In genomic region chr12:1628671-1629337, GRCh38 we compare ENCODE assay signal across 10 cellular contexts. TPM values are rescaled to one million over a fixed set of nuclear protein-coding genes. Genes with fewer than 3 reads are reported as not detected.
DNase-seq lines count a peak whose midpoint lies in the region; ATAC-seq and TF ChIP-seq lines count a peak whose summit lies in the region.
"Had no signal": no experiment of that assay in that cellular context is flagged by ENCODE, and none has a peak within 500 bp of the region (broad histone marks: within the 10 kb centered on the region; RNA-seq: fewer than 3 reads in every experiment).

Gene WNT5B, plus strand, starts transcription at chr12:1629231. Its CDS starts 2,124 bp downstream, at chr12:1631355.

- peaks cover under 1% of the 10 kb centered on the region for H3K36me3 Mint-ChIP-seq in nephron progenitor cell (ENCODE audit: low read depth)

- H3K9me3 Mint-ChIP-seq in nephron progenitor cell: no peaks in the 10 kb centered on the region

- peaks cover 10% of the 10 kb centered on the region for H3K27me3 Mint-ChIP-seq in nephron progenitor cell (ENCODE audit: low read depth, poor library complexity)

- H3K27ac ChIP-seq in HUES6 (ENCODE audit: low read depth, low read length) (no peak within 1 kb of the TSS; the same call in 1 of the 2 replicates), dorsolateral prefrontal cortex (peak within 1 kb of the TSS in 42 of 59 donors; percentile 1 to 84 (median 46))

- peak within 1 kb of the TSS; percentile 71 for H3K9ac ChIP-seq in HUES6 (ENCODE audit: low read length)

- TF ChIP-seq CTCF in AG09309 (IDR thresholded peaks at IDR 0.05; ENCODE audit: control insufficient read depth, insufficient read depth, low read depth, low read length, missing control alignments) (no peak), dorsolateral prefrontal cortex (IDR thresholded peaks at IDR 0.05 in 54 of 56, conservative IDR thresholded peaks at IDR 0.05 in 2 of 56; ENCODE audit: low read depth in 1 of 56, partially characterized antibody in 56 of 56) (no peak), nephron progenitor cell (IDR thresholded peaks at IDR 0.05) (no peak)

- H3K4me3 ChIP-seq in AG09309 (ENCODE audit: control insufficient read depth, low read depth, low read length): peak within 1 kb of the TSS; percentile 21
- H3K4me3 ChIP-seq in HUES6 (ENCODE audit: low read depth, low read length): peak within 1 kb of the TSS; percentile 65
- H3K4me3 ChIP-seq in dorsolateral prefrontal cortex: peak within 1 kb of the TSS; percentile 34 to 82 (median 67)

- H3K36me3 ChIP-seq in HUES6 (ENCODE audit: control insufficient read depth, insufficient read depth, low read length): no peaks in the 10 kb centered on the region

- peak within 1 kb of the TSS; percentile 93 for H3K27ac Mint-ChIP-seq in nephron progenitor cell

- H3K4me1 ChIP-seq in HUES6 (ENCODE audit: control insufficient read depth, insufficient read depth, low read length): peaks cover 64% of the 10 kb centered on the region

- H3K27me3 ChIP-seq in HUES6 (ENCODE audit: control insufficient read depth, insufficient read depth, low read length) (peaks cover 62% of the 10 kb centered on the region), dorsolateral prefrontal cortex (no peaks in the 10 kb centered on the region)

- DNase-seq in AG09309 (ENCODE audit: low read depth) (no peak), dorsolateral prefrontal cortex (no peak), nephron progenitor cell (peak; percentile 40), germinal center (ENCODE audit: low spot score) (no peak), HT-29 (ENCODE audit: low spot score) (no peak), AG20443 (ENCODE audit: low spot score) (no peak)
- DNase-seq: cerebellar nuclear complex; stimulated activated CD8-positive, alpha-beta memory T cell treated with anti-CD3 and anti-CD28 coated beads, Interleukin-4, amount 100 ng/mL, for 48 hours had no signal

- H3K9me3 ChIP-seq in HUES6 (ENCODE audit: control insufficient read depth, insufficient read depth, low read depth, low read length): no peaks in the 10 kb centered on the region

- H3K4me3 Mint-ChIP-seq in nephron progenitor cell: peak within 1 kb of the TSS; percentile 84

- peaks cover 86% of the 10 kb centered on the region for H3K4me1 Mint-ChIP-seq in nephron progenitor cell

- no peak for ATAC-seq in GM18502 (IDR thresholded peaks at IDR 0.05; ENCODE audit: poor library complexity, unreplicated experiment)

- intact Hi-C loops in dorsolateral prefrontal cortex (cut with DNase I): no loop called here

RNA-seq across cellular contexts. Expression of gene WNT5B, which starts in this region (rescaled TPM):
- total RNA-seq in dorsolateral prefrontal cortex: 1 to 10 TPM; 2.2 to 9.3 (median 5.1) TPM
- 0.08 TPM in 1 of 2 replicates, not detected in the other for total RNA-seq in HT-29 (2014; rRNA removed; shearing (Covaris generic))
